Comparison of ENCODE assay signal across 16 cellular contexts in the genomic region with DNA sequence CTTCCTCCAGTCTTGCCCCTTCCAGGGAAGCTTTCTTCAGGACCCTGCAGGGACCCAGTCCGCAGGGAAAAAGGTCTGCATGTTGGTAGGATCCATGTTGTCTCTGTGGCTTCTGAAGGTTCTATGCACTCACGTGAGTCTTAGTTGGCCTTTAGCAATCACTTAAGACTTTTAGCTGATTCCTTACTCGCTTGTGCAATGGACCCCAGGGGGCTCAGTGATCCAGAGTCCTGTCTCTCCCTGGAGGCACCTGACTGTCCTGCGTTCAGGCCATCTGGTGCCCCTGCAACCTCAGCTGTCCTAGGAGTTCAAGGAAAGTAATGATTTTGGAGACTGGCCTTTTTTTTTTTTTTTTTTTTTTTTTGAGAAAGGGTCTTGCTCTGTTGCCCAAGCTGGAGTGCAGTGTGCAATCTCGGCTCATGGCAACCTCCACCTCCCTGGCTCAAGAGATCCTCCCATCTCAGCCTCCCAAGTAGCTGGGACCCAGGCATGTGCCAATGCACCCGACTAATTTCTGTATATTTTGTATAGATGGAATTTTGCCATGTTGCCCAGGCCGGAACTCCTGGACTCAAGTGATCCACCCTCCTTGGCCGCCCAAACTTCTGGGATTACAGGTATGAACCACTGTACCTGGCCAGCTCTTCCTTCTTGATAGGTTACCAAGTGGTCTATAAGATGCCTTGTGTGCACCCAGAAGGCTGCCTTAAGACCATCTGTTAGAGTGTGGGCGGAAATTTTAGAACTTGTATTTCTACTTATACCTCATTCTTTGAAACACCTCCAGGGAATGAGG. TPM values are rescaled to one million over a fixed set of nuclear protein-coding genes. Genes with fewer than 3 reads are reported as not detected.
A peak's percentile ranks its signal among the peaks of the same experiment; 100 is the strongest.
DNase-seq lines count a peak whose midpoint lies in the region; ATAC-seq and TF ChIP-seq lines count a peak whose summit lies in the region.
"Had no signal": no experiment of that assay in that cellular context is flagged by ENCODE, and none has a peak within 500 bp of the region (broad histone marks: within the 10 kb centered on the region; RNA-seq: fewer than 3 reads in every experiment).

No MANE protein-coding gene starts in this region.

- no peaks in the 10 kb centered on the region for H3K9me3 ChIP-seq in testis

- H3K27me3 Mint-ChIP-seq in activated T-cell treated with anti-CD3 and anti-CD28 coated beads, Interleukin-2, amount 50 U/mL, for 24 hours: peaks cover 8% of the 10 kb centered on the region
- H3K27me3 Mint-ChIP-seq in activated T-cell treated with anti-CD3 and anti-CD28 coated beads, Interleukin-2, amount 50 U/mL, for 4 hours (ENCODE audit: low read depth): no peaks in the 10 kb centered on the region
- H3K27me3 Mint-ChIP-seq in activated CD4-positive, alpha-beta memory T cell treated with anti-CD3 and anti-CD28 coated beads, Interleukin-2, amount 10 ng/mL, durations not matched to agents 7 days and 5 days: peaks cover 5% of the 10 kb centered on the region
- H3K27me3 Mint-ChIP-seq in activated T-helper 1 cell treated with anti-CD3 and anti-CD28 coated beads, Interleukin-12 subunit alpha, Interleukin-12 subunit beta, Interleukin-2, Interleukin-4 antibody, amounts not matched to agents 30 ng/mL and 10 ng/mL and 1 ng/mL, durations not matched to agents 14 hours and 24 hours and 36 hours (ENCODE audit: insufficient read depth): peaks cover 8% of the 10 kb centered on the region

- TF ChIP-seq POLR2A in testis (IDR thresholded peaks at IDR 0.05) (no peak), GM18505 (IDR thresholded peaks at IDR 0.05; ENCODE audit: borderline replicate concordance, extremely low read depth, insufficient read depth, insufficient read length) (no peak)

- intact Hi-C loops in testis (cut with DNase I; ENCODE audit: low total_unique reads): no loop called here
- intact Hi-C loops in activated T-helper 1 cell treated with anti-CD3 and anti-CD28 coated beads, Interleukin-12 subunit alpha, Interleukin-12 subunit beta, Interleukin-2, Interleukin-4 antibody, amounts not matched to agents 30 ng/mL and 10 ng/mL and 1 ng/mL, durations not matched to agents 14 hours and 24 hours and 36 hours (cut with micrococcal nuclease): no loop called here

- CTCF ChIA-PET in activated CD4-positive, alpha-beta memory T cell treated with anti-CD3 and anti-CD28 coated beads, Interleukin-2, amount 10 ng/mL, durations not matched to agents 7 days and 5 days (lab: Charles Lee): interaction anchor here (0.7 to 1.1 kb wide), 2 partner anchors 12 to 55 kb away, joined by 3 read pairs; no protein-coding TSS in a partner anchor

- H3K36me3 ChIP-seq in testis (ENCODE audit: low read depth, missing control alignments): no peaks in the 10 kb centered on the region

- no peak for ATAC-seq in activated T-cell treated with anti-CD3 and anti-CD28 coated beads, Interleukin-2, amount 50 U/mL, for 4 hours
- no peak for ATAC-seq in GM18505 (IDR thresholded peaks at IDR 0.05; ENCODE audit: unreplicated experiment)
- ATAC-seq: GM23338 had no signal

- no peak overlapping the region for H3K4me3 Mint-ChIP-seq in activated T-cell treated with anti-CD3 and anti-CD28 coated beads, Interleukin-2, amount 50 U/mL, for 24 hours
- H3K4me3 Mint-ChIP-seq in activated T-cell treated with anti-CD3 and anti-CD28 coated beads, Interleukin-2, amount 50 U/mL, for 4 hours: no peak overlapping the region
- no peak overlapping the region for H3K4me3 Mint-ChIP-seq in activated CD4-positive, alpha-beta memory T cell treated with anti-CD3 and anti-CD28 coated beads, Interleukin-2, amount 10 ng/mL, durations not matched to agents 7 days and 5 days
- no peak overlapping the region for H3K4me3 Mint-ChIP-seq in activated T-helper 1 cell treated with anti-CD3 and anti-CD28 coated beads, Interleukin-12 subunit alpha, Interleukin-12 subunit beta, Interleukin-2, Interleukin-4 antibody, amounts not matched to agents 30 ng/mL and 10 ng/mL and 1 ng/mL, durations not matched to agents 14 hours and 24 hours and 36 hours
- H3K4me3 Mint-ChIP-seq: GM23338 had no signal

- TF ChIP-seq CTCF in testis (IDR thresholded peaks at IDR 0.05): no peak

- H3K4me3 ChIP-seq in testis: no peak overlapping the region
- H3K4me3 ChIP-seq: GM23338 had no signal

- no peak overlapping the region for H3K27ac Mint-ChIP-seq in activated T-cell treated with anti-CD3 and anti-CD28 coated beads, Interleukin-2, amount 50 U/mL, for 24 hours
- no peak overlapping the region for H3K27ac Mint-ChIP-seq in activated CD4-positive, alpha-beta memory T cell treated with anti-CD3 and anti-CD28 coated beads, Interleukin-2, amount 10 ng/mL, durations not matched to agents 7 days and 5 days
- H3K27ac Mint-ChIP-seq in activated T-helper 1 cell treated with anti-CD3 and anti-CD28 coated beads, Interleukin-12 subunit alpha, Interleukin-12 subunit beta, Interleukin-2, Interleukin-4 antibody, amounts not matched to agents 30 ng/mL and 10 ng/mL and 1 ng/mL, durations not matched to agents 14 hours and 24 hours and 36 hours: no peak overlapping the region
- H3K27ac Mint-ChIP-seq: GM23338 had no signal

- peak; percentile 11 for DNase-seq in activated T-cell treated with anti-CD3 and anti-CD28 coated beads, Interleukin-2, amount 50 U/mL, for 24 hours
- no peak for DNase-seq in activated T-cell treated with anti-CD3 and anti-CD28 coated beads, Interleukin-2, amount 50 U/mL, for 4 hours
- DNase-seq in activated CD4-positive, alpha-beta memory T cell treated with anti-CD3 and anti-CD28 coated beads, Interleukin-2, amount 10 ng/mL, durations not matched to agents 7 days and 5 days: peak; percentile 12
- DNase-seq in islet precursor cell: peak; percentile 21
- DNase-seq in testis: peak; percentile 9
- DNase-seq in caudate nucleus (lab: John Stamatoyannopoulos, UW): no peak
- DNase-seq in activated T-helper 1 cell treated with anti-CD3 and anti-CD28 coated beads, Interleukin-12 subunit alpha, Interleukin-12 subunit beta, Interleukin-2, Interleukin-4 antibody, amounts not matched to agents 30 ng/mL and 10 ng/mL and 1 ng/mL, durations not matched to agents 14 hours and 24 hours and 36 hours (ENCODE audit: low spot score): no peak
- DNase-seq: DMS153, EL, KG1, NCI-H1092 treated with DMSO at 0.1 percent for 48 hours, NCI-H1694, NCI-H774 had no signal

- POLR2A ChIA-PET in activated CD4-positive, alpha-beta memory T cell treated with anti-CD3 and anti-CD28 coated beads, Interleukin-2, amount 10 ng/mL, durations not matched to agents 7 days and 5 days (lab: Charles Lee): no interaction called here

- WGBS in testis, 2 donors: 82 to 88% methylated on average over 9 of the region's 9 CpGs

- H3K4me1 Mint-ChIP-seq in activated T-cell treated with anti-CD3 and anti-CD28 coated beads, Interleukin-2, amount 50 U/mL, for 24 hours (ENCODE audit: low read depth): peaks cover 9% of the 10 kb centered on the region
- peaks cover 10% of the 10 kb centered on the region for H3K4me1 Mint-ChIP-seq in activated T-cell treated with anti-CD3 and anti-CD28 coated beads, Interleukin-2, amount 50 U/mL, for 4 hours (ENCODE audit: low read depth)
- H3K4me1 Mint-ChIP-seq in activated CD4-positive, alpha-beta memory T cell treated with anti-CD3 and anti-CD28 coated beads, Interleukin-2, amount 10 ng/mL, durations not matched to agents 7 days and 5 days: peaks cover 15% of the 10 kb centered on the region
- peaks cover 10% of the 10 kb centered on the region for H3K4me1 Mint-ChIP-seq in activated T-helper 1 cell treated with anti-CD3 and anti-CD28 coated beads, Interleukin-12 subunit alpha, Interleukin-12 subunit beta, Interleukin-2, Interleukin-4 antibody, amounts not matched to agents 30 ng/mL and 10 ng/mL and 1 ng/mL, durations not matched to agents 14 hours and 24 hours and 36 hours (ENCODE audit: low read depth)

- no peaks in the 10 kb centered on the region for H3K27me3 ChIP-seq in testis

- peaks cover 10% of the 10 kb centered on the region for H3K9me3 Mint-ChIP-seq in activated T-cell treated with anti-CD3 and anti-CD28 coated beads, Interleukin-2, amount 50 U/mL, for 24 hours
- H3K9me3 Mint-ChIP-seq in activated T-cell treated with anti-CD3 and anti-CD28 coated beads, Interleukin-2, amount 50 U/mL, for 4 hours: peaks cover 10% of the 10 kb centered on the region
- peaks cover 5% of the 10 kb centered on the region for H3K9me3 Mint-ChIP-seq in activated CD4-positive, alpha-beta memory T cell treated with anti-CD3 and anti-CD28 coated beads, Interleukin-2, amount 10 ng/mL, durations not matched to agents 7 days and 5 days
- H3K9me3 Mint-ChIP-seq in activated T-helper 1 cell treated with anti-CD3 and anti-CD28 coated beads, Interleukin-12 subunit alpha, Interleukin-12 subunit beta, Interleukin-2, Interleukin-4 antibody, amounts not matched to agents 30 ng/mL and 10 ng/mL and 1 ng/mL, durations not matched to agents 14 hours and 24 hours and 36 hours: peaks cover 10% of the 10 kb centered on the region

- H3K4me1 ChIP-seq in testis: no peaks in the 10 kb centered on the region

- no peak overlapping the region for H3K27ac ChIP-seq in testis
- H3K27ac ChIP-seq in caudate nucleus (ENCODE audit: low read depth, low read length): no peak overlapping the region
- H3K27ac ChIP-seq: C4-2B had no signal

- no peaks in the 10 kb centered on the region for H3K36me3 Mint-ChIP-seq in activated T-cell treated with anti-CD3 and anti-CD28 coated beads, Interleukin-2, amount 50 U/mL, for 24 hours (ENCODE audit: low read depth)
- H3K36me3 Mint-ChIP-seq in activated T-cell treated with anti-CD3 and anti-CD28 coated beads, Interleukin-2, amount 50 U/mL, for 4 hours (ENCODE audit: insufficient read depth): peaks cover 2% of the 10 kb centered on the region
- peaks cover 3% of the 10 kb centered on the region for H3K36me3 Mint-ChIP-seq in activated CD4-positive, alpha-beta memory T cell treated with anti-CD3 and anti-CD28 coated beads, Interleukin-2, amount 10 ng/mL, durations not matched to agents 7 days and 5 days (ENCODE audit: low read depth)
- no peaks in the 10 kb centered on the region for H3K36me3 Mint-ChIP-seq in activated T-helper 1 cell treated with anti-CD3 and anti-CD28 coated beads, Interleukin-12 subunit alpha, Interleukin-12 subunit beta, Interleukin-2, Interleukin-4 antibody, amounts not matched to agents 30 ng/mL and 10 ng/mL and 1 ng/mL, durations not matched to agents 14 hours and 24 hours and 36 hours (ENCODE audit: low read depth)

RNA-seq across cellular contexts. Expression of a gene that starts 4.6 kb away (rescaled TPM):
- 10 to 100 TPM; 19.3 to 26.4 (median 23.6) TPM for total RNA-seq in activated T-cell treated with anti-CD3 and anti-CD28 coated beads, Interleukin-2, amount 50 U/mL, for 4 hours
- 100 to 1,000 TPM; 100 to 102 TPM for total RNA-seq in activated CD4-positive, alpha-beta memory T cell treated with anti-CD3 and anti-CD28 coated beads, Interleukin-2, amount 10 ng/mL, durations not matched to agents 7 days and 5 days
- 100 to 1,000 TPM; 182 to 187 TPM for total RNA-seq in testis
- polyA plus RNA-seq in testis (ENCODE audit: insufficient read depth, low read depth, low replicate concordance): 71.8 TPM
- 33.5 and 36.1 TPM in 2 replicates for total RNA-seq in activated T-helper 1 cell treated with anti-CD3 and anti-CD28 coated beads, Interleukin-12 subunit alpha, Interleukin-12 subunit beta, Interleukin-2, Interleukin-4 antibody, amounts not matched to agents 30 ng/mL and 10 ng/mL and 1 ng/mL, durations not matched to agents 14 hours and 24 hours and 36 hours

RNA-seq across cellular contexts. Expression of a gene that starts 14.2 kb away (rescaled TPM):
- 1 to 10 TPM; 1.3 to 1.7 (median 1.3) TPM for total RNA-seq in activated T-cell treated with anti-CD3 and anti-CD28 coated beads, Interleukin-2, amount 50 U/mL, for 4 hours
- total RNA-seq in activated CD4-positive, alpha-beta memory T cell treated with anti-CD3 and anti-CD28 coated beads, Interleukin-2, amount 10 ng/mL, durations not matched to agents 7 days and 5 days: 100 to 1,000 TPM; 184 to 186 TPM
- total RNA-seq in testis: 100 to 1,000 TPM; 388 to 531 TPM
- polyA plus RNA-seq in testis (ENCODE audit: insufficient read depth, low read depth, low replicate concordance): 312 TPM
- 37.0 and 42.2 TPM in 2 replicates for total RNA-seq in activated T-helper 1 cell treated with anti-CD3 and anti-CD28 coated beads, Interleukin-12 subunit alpha, Interleukin-12 subunit beta, Interleukin-2, Interleukin-4 antibody, amounts not matched to agents 30 ng/mL and 10 ng/mL and 1 ng/mL, durations not matched to agents 14 hours and 24 hours and 36 hours

RNA-seq across cellular contexts. Expression of a gene that starts 43.7 kb away (rescaled TPM):
- 1 to 10 TPM; 8.9 to 9.5 (median 9.0) TPM for total RNA-seq in activated T-cell treated with anti-CD3 and anti-CD28 coated beads, Interleukin-2, amount 50 U/mL, for 4 hours
- 10 to 100 TPM; 49.5 to 51.0 TPM for total RNA-seq in activated CD4-positive, alpha-beta memory T cell treated with anti-CD3 and anti-CD28 coated beads, Interleukin-2, amount 10 ng/mL, durations not matched to agents 7 days and 5 days
- 100 to 1,000 TPM; 174 to 219 TPM for total RNA-seq in testis
- 209 TPM for polyA plus RNA-seq in testis (ENCODE audit: insufficient read depth, low read depth, low replicate concordance)
- 22.0 and 22.7 TPM in 2 replicates for total RNA-seq in activated T-helper 1 cell treated with anti-CD3 and anti-CD28 coated beads, Interleukin-12 subunit alpha, Interleukin-12 subunit beta, Interleukin-2, Interleukin-4 antibody, amounts not matched to agents 30 ng/mL and 10 ng/mL and 1 ng/mL, durations not matched to agents 14 hours and 24 hours and 36 hours

RNA-seq across cellular contexts. Expression of a gene that starts 43.8 kb away (rescaled TPM):
- 100 to 1,000 TPM; 287 to 321 (median 319) TPM for total RNA-seq in activated T-cell treated with anti-CD3 and anti-CD28 coated beads, Interleukin-2, amount 50 U/mL, for 4 hours
- 100 to 1,000 TPM; 210 to 216 TPM for total RNA-seq in activated CD4-positive, alpha-beta memory T cell treated with anti-CD3 and anti-CD28 coated beads, Interleukin-2, amount 10 ng/mL, durations not matched to agents 7 days and 5 days
- 100 to 1,000 TPM; 378 to 485 TPM for total RNA-seq in testis
- polyA plus RNA-seq in testis (ENCODE audit: insufficient read depth, low read depth, low replicate concordance): 431 TPM
- 252 and 271 TPM in 2 replicates for total RNA-seq in activated T-helper 1 cell treated with anti-CD3 and anti-CD28 coated beads, Interleukin-12 subunit alpha, Interleukin-12 subunit beta, Interleukin-2, Interleukin-4 antibody, amounts not matched to agents 30 ng/mL and 10 ng/mL and 1 ng/mL, durations not matched to agents 14 hours and 24 hours and 36 hours

RNA-seq across cellular contexts. Expression of a gene that starts 49.3 kb away (rescaled TPM):
- total RNA-seq in activated T-cell treated with anti-CD3 and anti-CD28 coated beads, Interleukin-2, amount 50 U/mL, for 4 hours: 1 to 10 TPM; 2.0 to 4.2 (median 2.8) TPM
- 1 to 10 TPM; 3.3 to 4.9 TPM for total RNA-seq in activated CD4-positive, alpha-beta memory T cell treated with anti-CD3 and anti-CD28 coated beads, Interleukin-2, amount 10 ng/mL, durations not matched to agents 7 days and 5 days
- total RNA-seq in testis: 10 to 100 TPM; 24.3 to 26.7 TPM
- 15.8 TPM for polyA plus RNA-seq in testis (ENCODE audit: insufficient read depth, low read depth, low replicate concordance)
- 2.2 and 2.4 TPM in 2 replicates for total RNA-seq in activated T-helper 1 cell treated with anti-CD3 and anti-CD28 coated beads, Interleukin-12 subunit alpha, Interleukin-12 subunit beta, Interleukin-2, Interleukin-4 antibody, amounts not matched to agents 30 ng/mL and 10 ng/mL and 1 ng/mL, durations not matched to agents 14 hours and 24 hours and 36 hours

Comparison
In these comparisons a context has a peak if more than half of its experiments do, and no peak if none do; other contexts are left out.
1. DNase-seq: peak in activated T-cell treated with anti-CD3 and anti-CD28 coated beads, Interleukin-2, amount 50 U/mL, for 24 hours (single experiment), activated CD4-positive, alpha-beta memory T cell treated with anti-CD3 and anti-CD28 coated beads, Interleukin-2, amount 10 ng/mL, durations not matched to agents 7 days and 5 days (single experiment), islet precursor cell (single experiment) and testis (single experiment); none in activated T-cell treated with anti-CD3 and anti-CD28 coated beads, Interleukin-2, amount 50 U/mL, for 4 hours (single experiment), caudate nucleus (0 of 61) and activated T-helper 1 cell treated with anti-CD3 and anti-CD28 coated beads, Interleukin-12 subunit alpha, Interleukin-12 subunit beta, Interleukin-2, Interleukin-4 antibody, amounts not matched to agents 30 ng/mL and 10 ng/mL and 1 ng/mL, durations not matched to agents 14 hours and 24 hours and 36 hours (single experiment).
2. RNA of a gene that starts 14.2 kb away (total RNA-seq): 388 to 531 TPM in testis, 184 to 186 TPM in activated CD4-positive, alpha-beta memory T cell treated with anti-CD3 and anti-CD28 coated beads, Interleukin-2, amount 10 ng/mL, durations not matched to agents 7 days and 5 days and 37.0 to 42.2 TPM in activated T-helper 1 cell treated with anti-CD3 and anti-CD28 coated beads, Interleukin-12 subunit alpha, Interleukin-12 subunit beta, Interleukin-2, Interleukin-4 antibody, amounts not matched to agents 30 ng/mL and 10 ng/mL and 1 ng/mL, durations not matched to agents 14 hours and 24 hours and 36 hours; 1.3 to 1.7 TPM in activated T-cell treated with anti-CD3 and anti-CD28 coated beads, Interleukin-2, amount 50 U/mL, for 4 hours; every median in the first group is over 10 times any median in the second.